Comparison of ENCODE assay signal across 1 cellular context in genomic region chr17:81867952-81868673, GRCh38.
TF ChIP-seq lines count a peak whose summit lies in the region.

No MANE protein-coding gene starts in this region.

TF ChIP-seq in HepG2, 621 proteins besides CTCF, POLR2A, EP300 and RAD21 (continued from another document and continues in another):
- TF ChIP-seq ZXDC (CRISPR knock-in tag; IDR thresholded peaks at IDR 0.05): peak; percentile 63; the same call in 1 of the 2 replicates
- peak; percentile 39; the same call in 1 of the 2 replicates for TF ChIP-seq ZFX (CRISPR knock-in tag; IDR thresholded peaks at IDR 0.05; ENCODE audit: low read depth)
- TF ChIP-seq KDM3A (CRISPR knock-in tag; IDR thresholded peaks at IDR 0.05; ENCODE audit: low read depth): 0 out of 2 replicates have a peak, but pooled peaks have one; percentile 22
- TF ChIP-seq KLF15 (CRISPR knock-in tag; IDR thresholded peaks at IDR 0.05; ENCODE audit: borderline replicate concordance): no peak
- TF ChIP-seq, protein P1, sequence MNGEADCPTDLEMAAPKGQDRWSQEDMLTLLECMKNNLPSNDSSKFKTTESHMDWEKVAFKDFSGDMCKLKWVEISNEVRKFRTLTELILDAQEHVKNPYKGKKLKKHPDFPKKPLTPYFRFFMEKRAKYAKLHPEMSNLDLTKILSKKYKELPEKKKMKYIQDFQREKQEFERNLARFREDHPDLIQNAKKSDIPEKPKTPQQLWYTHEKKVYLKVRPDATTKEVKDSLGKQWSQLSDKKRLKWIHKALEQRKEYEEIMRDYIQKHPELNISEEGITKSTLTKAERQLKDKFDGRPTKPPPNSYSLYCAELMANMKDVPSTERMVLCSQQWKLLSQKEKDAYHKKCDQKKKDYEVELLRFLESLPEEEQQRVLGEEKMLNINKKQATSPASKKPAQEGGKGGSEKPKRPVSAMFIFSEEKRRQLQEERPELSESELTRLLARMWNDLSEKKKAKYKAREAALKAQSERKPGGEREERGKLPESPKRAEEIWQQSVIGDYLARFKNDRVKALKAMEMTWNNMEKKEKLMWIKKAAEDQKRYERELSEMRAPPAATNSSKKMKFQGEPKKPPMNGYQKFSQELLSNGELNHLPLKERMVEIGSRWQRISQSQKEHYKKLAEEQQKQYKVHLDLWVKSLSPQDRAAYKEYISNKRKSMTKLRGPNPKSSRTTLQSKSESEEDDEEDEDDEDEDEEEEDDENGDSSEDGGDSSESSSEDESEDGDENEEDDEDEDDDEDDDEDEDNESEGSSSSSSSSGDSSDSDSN (CRISPR knock-in tag; IDR thresholded peaks at IDR 0.05): no peak; the same call in 1 of the 2 replicates
- peak; percentile 84 for TF ChIP-seq RBFOX2 (IDR thresholded peaks at IDR 0.05; ENCODE audit: low read depth, low read length)
- no peak for TF ChIP-seq SP140L (CRISPR knock-in tag; IDR thresholded peaks at IDR 0.05; ENCODE audit: borderline replicate concordance)
- TF ChIP-seq, protein P2, sequence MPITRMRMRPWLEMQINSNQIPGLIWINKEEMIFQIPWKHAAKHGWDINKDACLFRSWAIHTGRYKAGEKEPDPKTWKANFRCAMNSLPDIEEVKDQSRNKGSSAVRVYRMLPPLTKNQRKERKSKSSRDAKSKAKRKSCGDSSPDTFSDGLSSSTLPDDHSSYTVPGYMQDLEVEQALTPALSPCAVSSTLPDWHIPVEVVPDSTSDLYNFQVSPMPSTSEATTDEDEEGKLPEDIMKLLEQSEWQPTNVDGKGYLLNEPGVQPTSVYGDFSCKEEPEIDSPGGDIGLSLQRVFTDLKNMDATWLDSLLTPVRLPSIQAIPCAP (CRISPR knock-in tag; IDR thresholded peaks at IDR 0.05; ENCODE audit: low read depth): peak; percentile 57; the same call in 1 of the 2 replicates
- no peak; the same call in 1 of the 2 replicates for TF ChIP-seq PAWR (CRISPR knock-in tag; IDR thresholded peaks at IDR 0.05; ENCODE audit: borderline replicate concordance)
- TF ChIP-seq NONO (IDR thresholded peaks at IDR 0.05): no peak
- peak; percentile 86 for TF ChIP-seq NONO (CRISPR knock-in tag; conservative IDR thresholded peaks at IDR 0.05)
- TF ChIP-seq ZNF75D (CRISPR knock-in tag; IDR thresholded peaks at IDR 0.05; ENCODE audit: borderline replicate concordance): no peak
- TF ChIP-seq ZNF225 (CRISPR knock-in tag; IDR thresholded peaks at IDR 0.05): no peak
- no peak for TF ChIP-seq CBX2 (IDR thresholded peaks at IDR 0.05; ENCODE audit: low read depth, low read length)
- TF ChIP-seq CBX2 (CRISPR knock-in tag; IDR thresholded peaks at IDR 0.05; ENCODE audit: low read depth): no peak
- TF ChIP-seq ATAD3A (CRISPR knock-in tag; IDR thresholded peaks at IDR 0.05): no peak
- no peak for TF ChIP-seq ZNF17 (CRISPR knock-in tag; IDR thresholded peaks at IDR 0.05)
- no peak for TF ChIP-seq ZNF784 (CRISPR knock-in tag; IDR thresholded peaks at IDR 0.05; ENCODE audit: borderline replicate concordance)
- peak; percentile 53; the same call in 1 of the 2 replicates for TF ChIP-seq ZNF776 (CRISPR knock-in tag; IDR thresholded peaks at IDR 0.05)
- no peak for TF ChIP-seq KDM6A (CRISPR knock-in tag; IDR thresholded peaks at IDR 0.05; ENCODE audit: low read depth)
- TF ChIP-seq, protein P3, sequence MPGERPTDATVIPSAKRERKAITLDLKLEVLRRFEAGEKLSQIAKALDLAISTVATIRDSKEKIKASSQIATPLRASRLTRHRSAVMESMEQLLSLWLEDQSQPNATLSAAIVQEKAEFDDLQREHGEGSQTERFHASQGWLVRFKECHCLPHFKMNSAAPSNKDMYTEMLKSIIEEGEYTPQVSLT (CRISPR knock-in tag; IDR thresholded peaks at IDR 0.05; ENCODE audit: borderline replicate concordance, low read depth): peak; percentile 45; the same call in 1 of the 2 replicates
- no peak; the same call in 1 of the 2 replicates for TF ChIP-seq ZNF230 (CRISPR knock-in tag; IDR thresholded peaks at IDR 0.05)
- TF ChIP-seq GZF1 (CRISPR knock-in tag; IDR thresholded peaks at IDR 0.05): peak; percentile 68
- no peak for TF ChIP-seq HIC2 (CRISPR knock-in tag; IDR thresholded peaks at IDR 0.05; ENCODE audit: low read depth)
- no peak for TF ChIP-seq ZFP41 (CRISPR knock-in tag; IDR thresholded peaks at IDR 0.05; ENCODE audit: borderline replicate concordance)
- TF ChIP-seq ATF5 (CRISPR knock-in tag; IDR thresholded peaks at IDR 0.05; ENCODE audit: low read depth): 0 out of 2 replicates have a peak, but pooled peaks have one; percentile 25
- TF ChIP-seq ZNF775 (CRISPR knock-in tag; IDR thresholded peaks at IDR 0.05; ENCODE audit: borderline replicate concordance): no peak
- TF ChIP-seq ZNF563 (CRISPR knock-in tag; IDR thresholded peaks at IDR 0.05): peak; percentile 60; the same call in 1 of the 2 replicates
- TF ChIP-seq NFIC (IDR thresholded peaks at IDR 0.05; ENCODE audit: low read length): peak; percentile 19; the same call in 1 of the 2 replicates
- no peak for TF ChIP-seq ZNF782 (CRISPR knock-in tag; IDR thresholded peaks at IDR 0.05; ENCODE audit: borderline replicate concordance)
- TF ChIP-seq HDAC2 (CRISPR knock-in tag; IDR thresholded peaks at IDR 0.05): no peak
- peak; percentile 69 for TF ChIP-seq SRSF1 (optimal IDR thresholded peaks at IDR 0.05; ENCODE audit: low read depth, low read length)
- no peak for TF ChIP-seq ZNF619 (CRISPR knock-in tag; IDR thresholded peaks at IDR 0.05)
- no peak for TF ChIP-seq NR3C1 (CRISPR knock-in tag; IDR thresholded peaks at IDR 0.05)
- TF ChIP-seq RFX5 (IDR thresholded peaks at IDR 0.05; ENCODE audit: low read depth, low read length): no peak
- no peak; the same call in 1 of the 2 replicates for TF ChIP-seq JDP2 (CRISPR knock-in tag; IDR thresholded peaks at IDR 0.05; ENCODE audit: borderline replicate concordance)
- peak; percentile 45 for TF ChIP-seq POLR2AphosphoS5 (IDR thresholded peaks at IDR 0.05; ENCODE audit: low read depth, low read length)
- no peak for TF ChIP-seq TBX3 (IDR thresholded peaks at IDR 0.05; ENCODE audit: borderline replicate concordance)
- TF ChIP-seq, protein P4, sequence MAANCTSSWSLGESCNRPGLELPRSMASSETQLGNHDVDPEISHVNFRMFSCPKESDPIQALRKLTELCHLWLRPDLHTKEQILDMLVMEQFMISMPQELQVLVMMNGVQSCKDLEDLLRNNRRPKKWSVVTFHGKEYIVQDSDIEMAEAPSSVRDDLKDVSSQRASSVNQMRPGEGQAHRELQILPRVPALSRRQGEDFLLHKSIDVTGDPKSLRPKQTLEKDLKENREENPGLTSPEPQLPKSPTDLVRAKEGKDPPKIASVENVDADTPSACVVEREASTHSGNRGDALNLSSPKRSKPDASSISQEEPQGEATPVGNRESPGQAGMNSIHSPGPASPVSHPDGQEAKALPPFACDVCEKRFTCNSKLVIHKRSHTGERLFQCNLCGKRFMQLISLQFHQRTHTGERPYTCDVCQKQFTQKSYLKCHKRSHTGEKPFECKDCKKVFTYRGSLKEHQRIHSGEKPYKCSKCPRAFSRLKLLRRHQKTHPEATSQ (CRISPR knock-in tag; IDR thresholded peaks at IDR 0.05; ENCODE audit: borderline replicate concordance): peak; percentile 78
- no peak for TF ChIP-seq XBP1 (CRISPR knock-in tag; IDR thresholded peaks at IDR 0.05)
- no peak; the same call in 1 of the 2 replicates for TF ChIP-seq MIER3 (CRISPR knock-in tag; IDR thresholded peaks at IDR 0.05; ENCODE audit: borderline replicate concordance)
- TF ChIP-seq, protein P5, sequence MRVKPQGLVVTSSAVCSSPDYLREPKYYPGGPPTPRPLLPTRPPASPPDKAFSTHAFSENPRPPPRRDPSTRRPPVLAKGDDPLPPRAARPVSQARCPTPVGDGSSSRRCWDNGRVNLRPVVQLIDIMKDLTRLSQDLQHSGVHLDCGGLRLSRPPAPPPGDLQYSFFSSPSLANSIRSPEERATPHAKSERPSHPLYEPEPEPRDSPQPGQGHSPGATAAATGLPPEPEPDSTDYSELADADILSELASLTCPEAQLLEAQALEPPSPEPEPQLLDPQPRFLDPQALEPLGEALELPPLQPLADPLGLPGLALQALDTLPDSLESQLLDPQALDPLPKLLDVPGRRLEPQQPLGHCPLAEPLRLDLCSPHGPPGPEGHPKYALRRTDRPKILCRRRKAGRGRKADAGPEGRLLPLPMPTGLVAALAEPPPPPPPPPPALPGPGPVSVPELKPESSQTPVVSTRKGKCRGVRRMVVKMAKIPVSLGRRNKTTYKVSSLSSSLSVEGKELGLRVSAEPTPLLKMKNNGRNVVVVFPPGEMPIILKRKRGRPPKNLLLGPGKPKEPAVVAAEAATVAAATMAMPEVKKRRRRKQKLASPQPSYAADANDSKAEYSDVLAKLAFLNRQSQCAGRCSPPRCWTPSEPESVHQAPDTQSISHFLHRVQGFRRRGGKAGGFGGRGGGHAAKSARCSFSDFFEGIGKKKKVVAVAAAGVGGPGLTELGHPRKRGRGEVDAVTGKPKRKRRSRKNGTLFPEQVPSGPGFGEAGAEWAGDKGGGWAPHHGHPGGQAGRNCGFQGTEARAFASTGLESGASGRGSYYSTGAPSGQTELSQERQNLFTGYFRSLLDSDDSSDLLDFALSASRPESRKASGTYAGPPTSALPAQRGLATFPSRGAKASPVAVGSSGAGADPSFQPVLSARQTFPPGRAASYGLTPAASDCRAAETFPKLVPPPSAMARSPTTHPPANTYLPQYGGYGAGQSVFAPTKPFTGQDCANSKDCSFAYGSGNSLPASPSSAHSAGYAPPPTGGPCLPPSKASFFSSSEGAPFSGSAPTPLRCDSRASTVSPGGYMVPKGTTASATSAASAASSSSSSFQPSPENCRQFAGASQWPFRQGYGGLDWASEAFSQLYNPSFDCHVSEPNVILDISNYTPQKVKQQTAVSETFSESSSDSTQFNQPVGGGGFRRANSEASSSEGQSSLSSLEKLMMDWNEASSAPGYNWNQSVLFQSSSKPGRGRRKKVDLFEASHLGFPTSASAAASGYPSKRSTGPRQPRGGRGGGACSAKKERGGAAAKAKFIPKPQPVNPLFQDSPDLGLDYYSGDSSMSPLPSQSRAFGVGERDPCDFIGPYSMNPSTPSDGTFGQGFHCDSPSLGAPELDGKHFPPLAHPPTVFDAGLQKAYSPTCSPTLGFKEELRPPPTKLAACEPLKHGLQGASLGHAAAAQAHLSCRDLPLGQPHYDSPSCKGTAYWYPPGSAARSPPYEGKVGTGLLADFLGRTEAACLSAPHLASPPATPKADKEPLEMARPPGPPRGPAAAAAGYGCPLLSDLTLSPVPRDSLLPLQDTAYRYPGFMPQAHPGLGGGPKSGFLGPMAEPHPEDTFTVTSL (CRISPR knock-in tag; IDR thresholded peaks at IDR 0.05; ENCODE audit: borderline replicate concordance): no peak; the same call in 1 of the 2 replicates
- TF ChIP-seq KLF16 (CRISPR knock-in tag; IDR thresholded peaks at IDR 0.05): 0 out of 4 replicates have a peak, but pooled peaks of 1 of the 2 experiments have one; percentile 83
- TF ChIP-seq, protein P6, sequence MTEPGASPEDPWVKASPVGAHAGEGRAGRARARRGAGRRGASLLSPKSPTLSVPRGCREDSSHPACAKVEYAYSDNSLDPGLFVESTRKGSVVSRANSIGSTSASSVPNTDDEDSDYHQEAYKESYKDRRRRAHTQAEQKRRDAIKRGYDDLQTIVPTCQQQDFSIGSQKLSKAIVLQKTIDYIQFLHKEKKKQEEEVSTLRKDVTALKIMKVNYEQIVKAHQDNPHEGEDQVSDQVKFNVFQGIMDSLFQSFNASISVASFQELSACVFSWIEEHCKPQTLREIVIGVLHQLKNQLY (CRISPR knock-in tag; IDR thresholded peaks at IDR 0.05): no peak
- TF ChIP-seq ZNF207 (IDR thresholded peaks at IDR 0.05; ENCODE audit: borderline replicate concordance): no peak
- TF ChIP-seq ELF3 (CRISPR knock-in tag; IDR thresholded peaks at IDR 0.05): no peak
